In the genomic region with DNA sequence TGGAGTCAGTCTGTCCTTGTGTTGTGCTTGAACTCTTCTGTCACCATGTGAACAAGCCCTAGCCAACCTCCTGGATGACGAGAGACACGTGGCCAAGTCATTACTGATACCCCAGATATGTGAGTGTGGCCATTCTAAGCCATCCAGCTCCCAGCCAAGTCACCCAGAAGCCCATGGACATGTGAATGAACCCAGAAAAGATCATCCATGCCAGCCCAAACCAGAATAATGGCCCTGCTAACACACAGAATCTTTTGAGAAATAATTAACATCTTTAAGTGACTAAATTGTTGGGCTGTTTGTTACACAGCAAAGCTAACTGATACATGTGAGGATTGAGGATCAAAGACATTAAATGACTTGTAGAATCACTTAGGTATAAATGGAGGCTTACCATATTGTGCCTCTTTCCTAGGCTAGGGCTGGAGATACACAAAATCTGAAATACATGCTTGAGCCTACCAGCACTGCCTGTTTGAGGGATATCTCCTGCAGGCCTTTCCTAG, we compare ENCODE assay signal across 25 cellular contexts. TPM values are rescaled to one million over a fixed set of nuclear protein-coding genes. Genes with fewer than 3 reads are reported as not detected.
"Had no signal": no experiment of that assay in that cellular context is flagged by ENCODE, and none has a peak within 500 bp of the region (broad histone marks: within the 10 kb centered on the region; RNA-seq: fewer than 3 reads in every experiment).

No MANE protein-coding gene starts in this region.

- H3K27me3 ChIP-seq: ovary, right atrium auricular region, uterus had no signal

- H3K36me3 Mint-ChIP-seq: immature natural killer cell; stimulated activated effector memory CD8-positive, alpha-beta T cell treated with anti-CD3 and anti-CD28 coated beads, Interleukin-12 subunit alpha, Interleukin-12 subunit beta, amount 100 ng/mL, for 72 hours had no signal

- ATAC-seq: left colon; left lung; lower lobe of right lung; naive thymus-derived CD8-positive, alpha-beta T cell; stimulated activated effector memory CD8-positive, alpha-beta T cell treated with anti-CD3 and anti-CD28 coated beads, Interleukin-12 subunit alpha, Interleukin-12 subunit beta, amount 100 ng/mL, for 72 hours had no signal

- H3K4me3 Mint-ChIP-seq: immature natural killer cell; naive thymus-derived CD8-positive, alpha-beta T cell; stimulated activated effector memory CD8-positive, alpha-beta T cell treated with anti-CD3 and anti-CD28 coated beads, Interleukin-12 subunit alpha, Interleukin-12 subunit beta, amount 100 ng/mL, for 72 hours; stimulated activated naive CD8-positive, alpha-beta T cell treated with anti-CD3 and anti-CD28 coated beads, Interleukin-15, Interleukin-2, amounts not matched to agents 100 ng/mL and 50 ng/mL, for 24 hours; type B pancreatic cell had no signal

- H3K36me3 ChIP-seq: left lung, lower lobe of right lung, ovary, right atrium auricular region, suprapubic skin, thoracic aorta, tibial artery, uterus had no signal

- H3K4me3 ChIP-seq: left lung, lower lobe of right lung, ovary, right atrium auricular region, skin epidermis, suprapubic skin, thoracic aorta, tibial artery, uterus had no signal

- FAIRE-seq: islet of Langerhans, kidney had no signal

- H3K27ac ChIP-seq: left lung, lower lobe of right lung, ovary, right atrium auricular region, skin epidermis, suprapubic skin, thoracic aorta, tibial artery, uterus had no signal

- H3K9me3 ChIP-seq: left lung, lower lobe of right lung, ovary, thoracic aorta, tibial artery, uterus had no signal

- H3K4me1 Mint-ChIP-seq: immature natural killer cell; stimulated activated effector memory CD8-positive, alpha-beta T cell treated with anti-CD3 and anti-CD28 coated beads, Interleukin-12 subunit alpha, Interleukin-12 subunit beta, amount 100 ng/mL, for 72 hours had no signal

- H3K4me1 ChIP-seq: uterus had no signal

- H3K27ac Mint-ChIP-seq: immature natural killer cell; progenitor cell of endocrine pancreas; stimulated activated effector memory CD8-positive, alpha-beta T cell treated with anti-CD3 and anti-CD28 coated beads, Interleukin-12 subunit alpha, Interleukin-12 subunit beta, amount 100 ng/mL, for 72 hours; stimulated activated naive CD8-positive, alpha-beta T cell treated with anti-CD3 and anti-CD28 coated beads, Interleukin-15, Interleukin-2, amounts not matched to agents 100 ng/mL and 50 ng/mL, for 24 hours; type B pancreatic cell had no signal

- DNase-seq: hypothalamus; immature natural killer cell; left colon; left lung; lower lobe of right lung; mammary epithelial cell; mesenchymal stem cell; naive thymus-derived CD8-positive, alpha-beta T cell; ovary; stimulated activated CD4-positive, alpha-beta T cell treated with anti-CD3 and anti-CD28 coated beads, Interleukin-4, amount 100 ng/mL, for 24 hours; stimulated activated naive CD4-positive, alpha-beta T cell; tibial artery; uterus had no signal

RNA-seq across cellular contexts. Expression of gene KANK4, which starts 38.2 kb away (rescaled TPM):
- total RNA-seq: naive thymus-derived CD8-positive, alpha-beta T cell; pulmonary artery endothelial cell; renal cortical epithelial cell had no signal
- polyA plus RNA-seq: immature natural killer cell; naive thymus-derived CD8-positive, alpha-beta T cell had no signal
